Comparison of ENCODE assay signal across 1 cellular context in genomic region chr17:72632026-72632684, GRCh38.
TF ChIP-seq lines count a peak whose summit lies in the region.

No MANE protein-coding gene starts in this region.

TF ChIP-seq in HepG2, 621 proteins besides CTCF, POLR2A, EP300 and RAD21 (continued from another document and continues in another):
- TF ChIP-seq, protein P1, sequence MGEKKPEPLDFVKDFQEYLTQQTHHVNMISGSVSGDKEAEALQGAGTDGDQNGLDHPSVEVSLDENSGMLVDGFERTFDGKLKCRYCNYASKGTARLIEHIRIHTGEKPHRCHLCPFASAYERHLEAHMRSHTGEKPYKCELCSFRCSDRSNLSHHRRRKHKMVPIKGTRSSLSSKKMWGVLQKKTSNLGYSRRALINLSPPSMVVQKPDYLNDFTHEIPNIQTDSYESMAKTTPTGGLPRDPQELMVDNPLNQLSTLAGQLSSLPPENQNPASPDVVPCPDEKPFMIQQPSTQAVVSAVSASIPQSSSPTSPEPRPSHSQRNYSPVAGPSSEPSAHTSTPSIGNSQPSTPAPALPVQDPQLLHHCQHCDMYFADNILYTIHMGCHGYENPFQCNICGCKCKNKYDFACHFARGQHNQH (CRISPR knock-in tag; IDR thresholded peaks at IDR 0.05): peak; percentile 100
- TF ChIP-seq ATF7 (IDR thresholded peaks at IDR 0.05) (no peak), ATF7 (CRISPR knock-in tag; IDR thresholded peaks at IDR 0.05) (peak; percentile 76; the same call in 1 of the 2 replicates), ZNF746 (CRISPR knock-in tag; IDR thresholded peaks at IDR 0.05) (peak; percentile 85), FOXK2 (IDR thresholded peaks at IDR 0.05) (no peak), MIER2 (CRISPR knock-in tag; IDR thresholded peaks at IDR 0.05) (peak; percentile 90), ZBTB43 (CRISPR knock-in tag; conservative IDR thresholded peaks at IDR 0.05) (peak; percentile 74), ARID3A (IDR thresholded peaks at IDR 0.05; ENCODE audit: low read depth, low read length) (no peak), ZNF253 (CRISPR knock-in tag; IDR thresholded peaks at IDR 0.05; ENCODE audit: borderline replicate concordance) (no peak; the same call in 1 of the 2 replicates), ZNF350 (CRISPR knock-in tag; IDR thresholded peaks at IDR 0.05; ENCODE audit: borderline replicate concordance, low read depth) (peak; percentile 94), ZBTB33 (CRISPR knock-in tag; IDR thresholded peaks at IDR 0.05) (peak; percentile 87), NFATC3 (CRISPR knock-in tag; IDR thresholded peaks at IDR 0.05) (peak; percentile 79; the same call in 1 of the 2 replicates), FOXP1 (IDR thresholded peaks at IDR 0.05) (no peak), FOXP1 (CRISPR knock-in tag; IDR thresholded peaks at IDR 0.05) (peak; percentile 95), RAD51 (IDR thresholded peaks at IDR 0.05; ENCODE audit: borderline replicate concordance) (peak; percentile 94), AHR (CRISPR knock-in tag; IDR thresholded peaks at IDR 0.05) (peak; percentile 99), ZBTB8A (CRISPR knock-in tag; IDR thresholded peaks at IDR 0.05; ENCODE audit: borderline replicate concordance, low read depth) (no peak), NFIB (CRISPR knock-in tag; IDR thresholded peaks at IDR 0.05; ENCODE audit: borderline replicate concordance) (no peak), REPIN1 (CRISPR knock-in tag; IDR thresholded peaks at IDR 0.05; ENCODE audit: borderline replicate concordance, low read depth) (no peak; the same call in 1 of the 2 replicates), AKAP8 (CRISPR knock-in tag; IDR thresholded peaks at IDR 0.05) (peak; percentile 69; the same call in 1 of the 2 replicates), ZNF207 (IDR thresholded peaks at IDR 0.05; ENCODE audit: borderline replicate concordance) (no peak), KLF9 (CRISPR knock-in tag; IDR thresholded peaks at IDR 0.05; ENCODE audit: low read depth) (no peak), MAFK (conservative IDR thresholded peaks at IDR 0.05 in 1 of 2, IDR thresholded peaks at IDR 0.05 in 1 of 2; ENCODE audit: low read length in 2 of 2) (peak; percentile 91 to 98), PHF21A (CRISPR knock-in tag; IDR thresholded peaks at IDR 0.05) (peak; percentile 95), BRD4 (CRISPR knock-in tag; IDR thresholded peaks at IDR 0.05) (peak; percentile 54; the same call in 1 of the 2 replicates), NFYB (CRISPR knock-in tag; IDR thresholded peaks at IDR 0.05) (no peak), ZNF703 (CRISPR knock-in tag; IDR thresholded peaks at IDR 0.05; ENCODE audit: borderline replicate concordance) (no peak), PCBP1 (IDR thresholded peaks at IDR 0.05; ENCODE audit: borderline replicate concordance, low read depth, low read length) (no peak), ZNF530 (CRISPR knock-in tag; IDR thresholded peaks at IDR 0.05; ENCODE audit: low read depth) (no peak), ZNF430 (CRISPR knock-in tag; IDR thresholded peaks at IDR 0.05) (no peak; the same call in 1 of the 2 replicates), ZNF850 (CRISPR knock-in tag; conservative IDR thresholded peaks at IDR 0.05) (no peak), ZNF616 (CRISPR knock-in tag; IDR thresholded peaks at IDR 0.05; ENCODE audit: low read depth) (no peak), ZFP82 (CRISPR knock-in tag; IDR thresholded peaks at IDR 0.05; ENCODE audit: borderline replicate concordance) (no peak), FOXO4 (CRISPR knock-in tag; conservative IDR thresholded peaks at IDR 0.05) (no peak), NR2F2 (IDR thresholded peaks at IDR 0.05; ENCODE audit: borderline replicate concordance, low read depth) (peak; percentile 76; the same call in 1 of the 2 replicates), NKX3-1 (CRISPR knock-in tag; IDR thresholded peaks at IDR 0.05) (no peak), FOXC1 (CRISPR knock-in tag; IDR thresholded peaks at IDR 0.05; ENCODE audit: borderline replicate concordance) (0 out of 2 replicates have a peak, but pooled peaks have one; percentile 54), ZNF576 (CRISPR knock-in tag; IDR thresholded peaks at IDR 0.05) (no peak), ZBTB26 (CRISPR knock-in tag; IDR thresholded peaks at IDR 0.05; ENCODE audit: borderline replicate concordance) (peak; percentile 90), FOXO1 (CRISPR knock-in tag; IDR thresholded peaks at IDR 0.05) (peak; percentile 95), STAG1 (CRISPR knock-in tag; IDR thresholded peaks at IDR 0.05) (peak; percentile 52), DMAP1 (CRISPR knock-in tag; IDR thresholded peaks at IDR 0.05) (peak; percentile 93)
- TF ChIP-seq, protein P2, sequence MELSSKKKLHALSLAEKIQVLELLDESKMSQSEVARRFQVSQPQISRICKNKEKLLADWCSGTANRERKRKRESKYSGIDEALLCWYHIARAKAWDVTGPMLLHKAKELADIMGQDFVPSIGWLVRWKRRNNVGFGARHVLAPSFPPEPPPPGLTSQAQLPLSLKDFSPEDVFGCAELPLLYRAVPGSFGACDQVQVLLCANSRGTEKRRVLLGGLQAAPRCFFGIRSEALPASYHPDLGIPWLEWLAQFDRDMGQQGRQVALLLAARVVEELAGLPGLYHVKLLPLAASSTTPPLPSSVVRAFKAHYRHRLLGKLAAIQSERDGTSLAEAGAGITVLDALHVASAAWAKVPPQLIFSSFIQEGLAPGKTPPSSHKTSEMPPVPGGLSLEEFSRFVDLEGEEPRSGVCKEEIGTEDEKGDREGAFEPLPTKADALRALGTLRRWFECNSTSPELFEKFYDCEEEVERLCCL (CRISPR knock-in tag; IDR thresholded peaks at IDR 0.05; ENCODE audit: borderline replicate concordance): no peak
- TF ChIP-seq, protein P3, sequence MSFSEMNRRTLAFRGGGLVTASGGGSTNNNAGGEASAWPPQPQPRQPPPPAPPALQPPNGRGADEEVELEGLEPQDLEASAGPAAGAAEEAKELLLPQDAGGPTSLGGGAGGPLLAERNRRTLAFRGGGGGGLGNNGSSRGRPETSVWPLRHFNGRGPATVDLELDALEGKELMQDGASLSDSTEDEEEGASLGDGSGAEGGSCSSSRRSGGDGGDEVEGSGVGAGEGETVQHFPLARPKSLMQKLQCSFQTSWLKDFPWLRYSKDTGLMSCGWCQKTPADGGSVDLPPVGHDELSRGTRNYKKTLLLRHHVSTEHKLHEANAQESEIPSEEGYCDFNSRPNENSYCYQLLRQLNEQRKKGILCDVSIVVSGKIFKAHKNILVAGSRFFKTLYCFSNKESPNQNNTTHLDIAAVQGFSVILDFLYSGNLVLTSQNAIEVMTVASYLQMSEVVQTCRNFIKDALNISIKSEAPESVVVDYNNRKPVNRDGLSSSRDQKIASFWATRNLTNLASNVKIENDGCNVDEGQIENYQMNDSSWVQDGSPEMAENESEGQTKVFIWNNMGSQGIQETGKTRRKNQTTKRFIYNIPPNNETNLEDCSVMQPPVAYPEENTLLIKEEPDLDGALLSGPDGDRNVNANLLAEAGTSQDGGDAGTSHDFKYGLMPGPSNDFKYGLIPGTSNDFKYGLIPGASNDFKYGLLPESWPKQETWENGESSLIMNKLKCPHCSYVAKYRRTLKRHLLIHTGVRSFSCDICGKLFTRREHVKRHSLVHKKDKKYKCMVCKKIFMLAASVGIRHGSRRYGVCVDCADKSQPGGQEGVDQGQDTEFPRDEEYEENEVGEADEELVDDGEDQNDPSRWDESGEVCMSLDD (CRISPR knock-in tag; IDR thresholded peaks at IDR 0.05; ENCODE audit: borderline replicate concordance): no peak
- TF ChIP-seq, protein P4, sequence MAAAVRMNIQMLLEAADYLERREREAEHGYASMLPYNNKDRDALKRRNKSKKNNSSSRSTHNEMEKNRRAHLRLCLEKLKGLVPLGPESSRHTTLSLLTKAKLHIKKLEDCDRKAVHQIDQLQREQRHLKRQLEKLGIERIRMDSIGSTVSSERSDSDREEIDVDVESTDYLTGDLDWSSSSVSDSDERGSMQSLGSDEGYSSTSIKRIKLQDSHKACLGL (CRISPR knock-in tag; IDR thresholded peaks at IDR 0.05): peak; percentile 74; the same call in 1 of the 2 replicates
- TF ChIP-seq, protein P5, sequence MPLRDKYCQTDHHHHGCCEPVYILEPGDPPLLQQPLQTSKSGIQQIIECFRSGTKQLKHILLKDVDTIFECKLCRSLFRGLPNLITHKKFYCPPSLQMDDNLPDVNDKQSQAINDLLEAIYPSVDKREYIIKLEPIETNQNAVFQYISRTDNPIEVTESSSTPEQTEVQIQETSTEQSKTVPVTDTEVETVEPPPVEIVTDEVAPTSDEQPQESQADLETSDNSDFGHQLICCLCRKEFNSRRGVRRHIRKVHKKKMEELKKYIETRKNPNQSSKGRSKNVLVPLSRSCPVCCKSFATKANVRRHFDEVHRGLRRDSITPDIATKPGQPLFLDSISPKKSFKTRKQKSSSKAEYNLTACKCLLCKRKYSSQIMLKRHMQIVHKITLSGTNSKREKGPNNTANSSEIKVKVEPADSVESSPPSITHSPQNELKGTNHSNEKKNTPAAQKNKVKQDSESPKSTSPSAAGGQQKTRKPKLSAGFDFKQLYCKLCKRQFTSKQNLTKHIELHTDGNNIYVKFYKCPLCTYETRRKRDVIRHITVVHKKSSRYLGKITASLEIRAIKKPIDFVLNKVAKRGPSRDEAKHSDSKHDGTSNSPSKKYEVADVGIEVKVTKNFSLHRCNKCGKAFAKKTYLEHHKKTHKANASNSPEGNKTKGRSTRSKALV (CRISPR knock-in tag; IDR thresholded peaks at IDR 0.05): no peak
- TF ChIP-seq, protein P6, sequence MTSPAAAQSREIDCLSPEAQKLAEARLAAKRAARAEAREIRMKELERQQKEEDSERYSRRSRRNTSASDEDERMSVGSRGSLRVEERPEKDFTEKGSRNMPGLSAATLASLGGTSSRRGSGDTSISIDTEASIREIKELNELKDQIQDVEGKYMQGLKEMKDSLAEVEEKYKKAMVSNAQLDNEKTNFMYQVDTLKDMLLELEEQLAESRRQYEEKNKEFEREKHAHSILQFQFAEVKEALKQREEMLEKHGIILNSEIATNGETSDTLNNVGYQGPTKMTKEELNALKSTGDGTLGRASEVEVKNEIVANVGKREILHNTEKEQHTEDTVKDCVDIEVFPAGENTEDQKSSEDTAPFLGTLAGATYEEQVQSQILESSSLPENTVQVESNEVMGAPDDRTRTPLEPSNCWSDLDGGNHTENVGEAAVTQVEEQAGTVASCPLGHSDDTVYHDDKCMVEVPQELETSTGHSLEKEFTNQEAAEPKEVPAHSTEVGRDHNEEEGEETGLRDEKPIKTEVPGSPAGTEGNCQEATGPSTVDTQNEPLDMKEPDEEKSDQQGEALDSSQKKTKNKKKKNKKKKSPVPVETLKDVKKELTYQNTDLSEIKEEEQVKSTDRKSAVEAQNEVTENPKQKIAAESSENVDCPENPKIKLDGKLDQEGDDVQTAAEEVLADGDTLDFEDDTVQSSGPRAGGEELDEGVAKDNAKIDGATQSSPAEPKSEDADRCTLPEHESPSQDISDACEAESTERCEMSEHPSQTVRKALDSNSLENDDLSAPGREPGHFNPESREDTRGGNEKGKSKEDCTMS (CRISPR knock-in tag; conservative IDR thresholded peaks at IDR 0.05): 0 out of 2 replicates have a peak, but pooled peaks have one; percentile 31
